Comparison of ENCODE assay signal across 26 cellular contexts in genomic region chr13:73287871-73288270, GRCh38.
"Had no signal": no experiment of that assay in that cellular context is flagged by ENCODE, and none has a peak within 500 bp of the region (broad histone marks: within the 10 kb centered on the region; RNA-seq: fewer than 3 reads in every experiment).

No MANE protein-coding gene starts in this region.

- H3K9me3 Mint-ChIP-seq: activated CD4-positive, alpha-beta memory T cell treated with anti-CD3 and anti-CD28 coated beads, Interleukin-2, amount 10 ng/mL, durations not matched to agents 7 days and 5 days; activated CD4-positive, alpha-beta T cell treated with anti-CD3 and anti-CD28 coated beads, Interleukin-2, amount 10 ng/mL, durations not matched to agents 24 days and 14 days; activated T-cell treated with anti-CD3 and anti-CD28 coated beads, Interleukin-2, amount 50 U/mL, for 24 hours; nephron progenitor cell had no signal

- H3K4me1 ChIP-seq: right lobe of liver, testis, upper lobe of left lung, vagina had no signal

- H3K4me3 ChIP-seq: right lobe of liver, testis, upper lobe of left lung, vagina had no signal

- H3K27ac ChIP-seq: brain microvascular endothelial cell, neutrophil, right lobe of liver, testis, upper lobe of left lung, vagina had no signal

- ATAC-seq: right lobe of liver; stimulated activated naive CD8-positive, alpha-beta T cell treated with anti-CD3 and anti-CD28 coated beads, Interleukin-15, Interleukin-2, amounts not matched to agents 100 U/mL and 50 U/mL, for 24 hours had no signal

- DNase-seq: activated CD4-positive, alpha-beta memory T cell treated with anti-CD3 and anti-CD28 coated beads, Interleukin-2, amount 10 ng/mL, durations not matched to agents 7 days and 5 days; activated CD4-positive, alpha-beta T cell treated with anti-CD3 and anti-CD28 coated beads, Interleukin-2, amount 10 ng/mL, durations not matched to agents 24 days and 14 days; activated CD4-positive, CD25-positive, alpha-beta regulatory T cell treated with anti-CD3 and anti-CD28 coated beads, Interleukin-2, amount 50 U/mL, for 72 hours; activated CD8-positive, alpha-beta memory T cell treated with anti-CD3 and anti-CD28 coated beads, Interleukin-2, amount 50 U/mL, for 48 hours; activated gamma-delta T cell; activated naive CD4-positive, alpha-beta T cell treated with anti-CD3 and anti-CD28 coated beads, Interleukin-2, amount 50 U/mL, for 16 hours; activated T-cell treated with anti-CD3 and anti-CD28 coated beads, Interleukin-2, amount 50 U/mL, for 24 hours; amniotic stem cell; brain microvascular endothelial cell; central memory CD4-positive, alpha-beta T cell; effector CD8-positive, alpha-beta T cell; erythroblast; head of caudate nucleus; hippocampal formation; kidney; nephron progenitor cell; right lobe of liver; stimulated activated CD4-positive, alpha-beta T cell treated with anti-CD3 and anti-CD28 coated beads, Interleukin-2, amount 100 ng/mL, for 48 hours; stimulated activated naive CD8-positive, alpha-beta T cell treated with anti-CD3 and anti-CD28 coated beads, Interleukin-15, Interleukin-2, amounts not matched to agents 100 U/mL and 50 U/mL, for 24 hours; testis; upper lobe of left lung had no signal

- H3K27me3 Mint-ChIP-seq: activated CD4-positive, alpha-beta memory T cell treated with anti-CD3 and anti-CD28 coated beads, Interleukin-2, amount 10 ng/mL, durations not matched to agents 7 days and 5 days; activated T-cell treated with anti-CD3 and anti-CD28 coated beads, Interleukin-2, amount 50 U/mL, for 24 hours had no signal

- FAIRE-seq: astrocyte, endometrium, kidney, TTC549 had no signal

- H3K27me3 ChIP-seq: brain microvascular endothelial cell, neutrophil, right lobe of liver, testis, upper lobe of left lung, vagina had no signal

- H3K27ac Mint-ChIP-seq: activated CD4-positive, alpha-beta memory T cell treated with anti-CD3 and anti-CD28 coated beads, Interleukin-2, amount 10 ng/mL, durations not matched to agents 7 days and 5 days; activated CD4-positive, alpha-beta T cell treated with anti-CD3 and anti-CD28 coated beads, Interleukin-2, amount 10 ng/mL, durations not matched to agents 24 days and 14 days; activated T-cell treated with anti-CD3 and anti-CD28 coated beads, Interleukin-2, amount 50 U/mL, for 24 hours had no signal

- H3K4me1 Mint-ChIP-seq: activated CD4-positive, alpha-beta memory T cell treated with anti-CD3 and anti-CD28 coated beads, Interleukin-2, amount 10 ng/mL, durations not matched to agents 7 days and 5 days; activated CD4-positive, alpha-beta T cell treated with anti-CD3 and anti-CD28 coated beads, Interleukin-2, amount 10 ng/mL, durations not matched to agents 24 days and 14 days had no signal

- H3K36me3 ChIP-seq: brain microvascular endothelial cell, neutrophil, right lobe of liver, upper lobe of left lung, vagina had no signal

- H3K4me3 Mint-ChIP-seq: activated CD4-positive, alpha-beta memory T cell treated with anti-CD3 and anti-CD28 coated beads, Interleukin-2, amount 10 ng/mL, durations not matched to agents 7 days and 5 days; activated CD4-positive, alpha-beta T cell treated with anti-CD3 and anti-CD28 coated beads, Interleukin-2, amount 10 ng/mL, durations not matched to agents 24 days and 14 days; activated T-cell treated with anti-CD3 and anti-CD28 coated beads, Interleukin-2, amount 50 U/mL, for 24 hours; nephron progenitor cell had no signal

- H3K9me3 ChIP-seq: neutrophil, right lobe of liver, testis, upper lobe of left lung, vagina had no signal
